ENCODE assay signal across 10 cellular contexts in the genomic region with DNA sequence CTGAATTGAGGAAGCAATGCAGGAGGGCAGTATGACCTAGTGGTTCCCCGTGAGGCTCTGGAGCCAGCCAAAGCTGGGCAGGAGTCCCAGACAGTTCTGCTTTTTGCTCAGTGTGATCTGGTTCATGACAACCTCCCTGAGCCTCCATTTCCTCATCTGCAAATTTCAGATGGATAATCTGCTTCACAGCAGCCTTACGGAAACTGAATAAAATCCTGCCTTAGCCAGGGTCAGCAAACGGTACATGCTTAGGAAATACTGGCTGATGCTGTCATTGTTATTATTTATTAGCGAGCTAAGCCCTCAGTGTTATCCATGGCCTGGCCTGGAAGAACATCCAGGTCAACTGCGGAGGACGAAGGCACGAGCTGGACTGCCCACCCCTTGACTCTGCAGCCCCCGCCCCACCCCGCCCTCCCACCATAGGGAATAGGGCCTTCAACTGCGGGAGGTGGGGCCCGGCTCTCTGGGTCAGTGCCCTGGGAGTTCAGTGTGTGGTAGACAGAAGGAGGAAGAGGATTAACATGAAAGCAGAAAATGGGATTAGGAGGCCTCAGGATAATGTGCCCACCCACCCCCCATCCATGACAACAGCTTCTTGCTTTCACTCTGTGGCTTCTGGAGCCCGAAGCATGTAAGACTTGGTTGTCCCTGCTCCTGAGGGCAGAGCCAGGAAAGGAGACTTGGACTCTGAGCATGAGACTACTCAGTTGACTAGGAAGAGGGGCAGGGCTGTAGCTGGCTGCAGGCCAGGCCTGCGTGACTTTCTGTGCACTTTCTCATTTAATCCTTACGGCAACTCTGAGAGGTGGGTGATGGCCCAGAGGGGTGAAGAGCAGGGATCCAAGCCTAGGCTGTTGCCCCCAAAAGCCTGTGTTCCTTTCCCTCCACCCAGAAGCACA. TPM values are rescaled to one million over a fixed set of nuclear protein-coding genes. Genes with fewer than 3 reads are reported as not detected.
DNase-seq lines count a peak whose midpoint lies in the region; FAIRE-seq and TF ChIP-seq lines count a peak whose summit lies in the region.
"Had no signal": no experiment of that assay in that cellular context is flagged by ENCODE, and none has a peak within 500 bp of the region (broad histone marks: within the 10 kb centered on the region; RNA-seq: fewer than 3 reads in every experiment).

No MANE protein-coding gene starts in this region.

- intact Hi-C loops in esophagus muscularis mucosa (cut with DNase I) = no loop called here

- no peaks in the 10 kb centered on the region for H3K27me3 Mint-ChIP-seq in type B pancreatic cell

- no peaks in the 10 kb centered on the region for H3K27me3 ChIP-seq in esophagus muscularis mucosa

- H3K36me3 Mint-ChIP-seq in type B pancreatic cell = peaks cover 2% of the 10 kb centered on the region

- no peak for TF ChIP-seq EP300 in esophagus muscularis mucosa (IDR thresholded peaks at IDR 0.05)

- H3K4me1 ChIP-seq in esophagus muscularis mucosa = peaks cover 37 to 93% (median 90%) of the 10 kb centered on the region in 4 donors

- no peak for FAIRE-seq in RCC 7860 (lab: Jason Lieb, UNC)

- DNase-seq in NCI-H82 (lab: John Stamatoyannopoulos, UW) (peak; percentile 99), esophagus muscularis mucosa (ENCODE audit: extremely low spot score) (no peak), midbrain (lab: John Stamatoyannopoulos, UW) (peak; percentile 34), type B pancreatic cell (ENCODE audit: extremely low spot score, unreplicated experiment) (no peak), DMS79 (lab: John Stamatoyannopoulos, UW) (no peak), GM19240 (ENCODE audit: insufficient read length, low spot score) (no peak), putamen (ENCODE audit: low spot score) (no peak), RCC 7860 (ENCODE audit: low spot score) (no peak)
- DNase-seq: PC-3 had no signal

- H3K27ac Mint-ChIP-seq in type B pancreatic cell = peak overlapping the region; percentile 41

- peaks cover 32% of the 10 kb centered on the region for H3K4me1 Mint-ChIP-seq in type B pancreatic cell (ENCODE audit: unreplicated experiment)

- WGBS in esophagus muscularis mucosa = 44% methylated on average over 14 of the region's 14 CpGs

- peak overlapping the region; percentile 90 to 97 (median 94) for H3K27ac ChIP-seq in esophagus muscularis mucosa (replicated peaks in 1 of 4)
- H3K27ac ChIP-seq: KMS-11 had no signal

- no peak overlapping the region for H3K4me3 Mint-ChIP-seq in type B pancreatic cell

- no peaks in the 10 kb centered on the region for H3K9me3 Mint-ChIP-seq in type B pancreatic cell

- H3K9me3 ChIP-seq in esophagus muscularis mucosa = no peaks in the 10 kb centered on the region

- no peak overlapping the region for H3K4me3 ChIP-seq in esophagus muscularis mucosa

- TF ChIP-seq CTCF in esophagus muscularis mucosa (IDR thresholded peaks at IDR 0.05) (no peak), type B pancreatic cell (conservative IDR thresholded peaks at IDR 0.05) (no peak)

- H3K36me3 ChIP-seq in esophagus muscularis mucosa = peaks cover 28 to 41% (median 38%) of the 10 kb centered on the region in 4 donors

- no peak for TF ChIP-seq POLR2A in esophagus muscularis mucosa (IDR thresholded peaks at IDR 0.05; ENCODE audit: low read depth)

RNA-seq across cellular contexts. Expression of a gene that starts 13.1 kb away (rescaled TPM):
- total RNA-seq in esophagus muscularis mucosa (100 to 1,000 TPM; 102 to 290 (median 208) TPM), type B pancreatic cell (ENCODE audit: low replicate concordance) (81.8 and 158 TPM in 2 replicates)

Comparison
In these comparisons a context has a peak if more than half of its experiments do, and no peak if none do; other contexts are left out.
1. DNase-seq: peak in NCI-H82 (single experiment) and midbrain (single experiment); none in esophagus muscularis mucosa (single experiment), type B pancreatic cell (single experiment), DMS79 (single experiment), GM19240 (single experiment), putamen (single experiment) and RCC 7860 (single experiment).